11 cellular contexts compared by ENCODE assay signal in genomic region chr7:108294595-108294994, GRCh38.
DNase-seq lines count a peak whose midpoint lies in the region; ATAC-seq, FAIRE-seq and TF ChIP-seq lines count a peak whose summit lies in the region.
"Had no signal": no experiment of that assay in that cellular context is flagged by ENCODE, and none has a peak within 500 bp of the region (broad histone marks: within the 10 kb centered on the region; RNA-seq: fewer than 3 reads in every experiment).

No MANE protein-coding gene starts in this region.

- peaks cover 0 to 13% of the 10 kb centered on the region in 2 donors for H3K4me1 ChIP-seq in kidney (ENCODE audit: control insufficient read depth in 1 of 2, insufficient read depth in 1 of 2, low read depth in 1 of 2, low read length in 2 of 2)

- H3K36me3 ChIP-seq in kidney (ENCODE audit: control insufficient read depth in 1 of 2, insufficient read depth in 2 of 2, low read length in 2 of 2) = no peaks in the 10 kb centered on the region

- no peak overlapping the region for H3K27ac Mint-ChIP-seq in activated CD4-positive, alpha-beta T cell treated with anti-CD3 and anti-CD28 coated beads, Interleukin-2, amount 10 ng/mL, durations not matched to agents 7 days and 5 days
- H3K27ac Mint-ChIP-seq: HFFc6, WTC11 had no signal

- no peak overlapping the region for H3K4me3 ChIP-seq in kidney (ENCODE audit: low read length in 2 of 2)

- intact Hi-C loops in kidney (cut with DNase I) = no loop called here

- no peak overlapping the region for H3K9ac ChIP-seq in kidney (ENCODE audit: low read length in 2 of 2)

- TF ChIP-seq CTCF in kidney (IDR thresholded peaks at IDR 0.05; ENCODE audit: borderline replicate concordance, extremely low read depth, insufficient read depth) = no peak

- H3K4me3 Mint-ChIP-seq in activated CD4-positive, alpha-beta T cell treated with anti-CD3 and anti-CD28 coated beads, Interleukin-2, amount 10 ng/mL, durations not matched to agents 7 days and 5 days = no peak overlapping the region
- H3K4me3 Mint-ChIP-seq: HFFc6, WTC11 had no signal

- ATAC-seq in GM21528 (IDR thresholded peaks at IDR 0.05; ENCODE audit: low FRiP score, unreplicated experiment) = peak; percentile 93
- peak; percentile 97 for ATAC-seq in HG03520 (IDR thresholded peaks at IDR 0.05; ENCODE audit: unreplicated experiment)
- ATAC-seq: WTC11 had no signal

- no peaks in the 10 kb centered on the region for H3K9me3 Mint-ChIP-seq in activated CD4-positive, alpha-beta T cell treated with anti-CD3 and anti-CD28 coated beads, Interleukin-2, amount 10 ng/mL, durations not matched to agents 7 days and 5 days
- H3K9me3 Mint-ChIP-seq: HFFc6, WTC11 had no signal

- H3K36me3 Mint-ChIP-seq in activated CD4-positive, alpha-beta T cell treated with anti-CD3 and anti-CD28 coated beads, Interleukin-2, amount 10 ng/mL, durations not matched to agents 7 days and 5 days (ENCODE audit: low read depth) = no peaks in the 10 kb centered on the region
- H3K36me3 Mint-ChIP-seq: WTC11 had no signal

- POLR2A ChIA-PET in activated CD4-positive, alpha-beta T cell treated with anti-CD3 and anti-CD28 coated beads, Interleukin-2, amount 10 ng/mL, durations not matched to agents 7 days and 5 days (lab: Charles Lee) = no interaction called here

- no peaks in the 10 kb centered on the region for H3K4me1 Mint-ChIP-seq in activated CD4-positive, alpha-beta T cell treated with anti-CD3 and anti-CD28 coated beads, Interleukin-2, amount 10 ng/mL, durations not matched to agents 7 days and 5 days

- FAIRE-seq in GM18507 (lab: Jason Lieb, UNC) = peak; percentile 50
- FAIRE-seq in kidney (lab: Jason Lieb, UNC) = no peak

- H3K27me3 Mint-ChIP-seq in activated CD4-positive, alpha-beta T cell treated with anti-CD3 and anti-CD28 coated beads, Interleukin-2, amount 10 ng/mL, durations not matched to agents 7 days and 5 days = peaks cover 6% of the 10 kb centered on the region

- DNase-seq in GM18507 (ENCODE audit: extremely low spot score, insufficient read length, low read depth) (peak; percentile 20), astrocyte of the hippocampus (ENCODE audit: low read depth, low spot score) (peak; percentile 59), SHP77 (lab: John Stamatoyannopoulos, UW) (no peak), kidney (no peak), H4 (ENCODE audit: low spot score) (no peak)
- no peak for DNase-seq in activated CD4-positive, alpha-beta T cell treated with anti-CD3 and anti-CD28 coated beads, Interleukin-2, amount 10 ng/mL, durations not matched to agents 7 days and 5 days
- DNase-seq: effector CD4-positive, alpha-beta T cell; HFFc6 had no signal

- H3K9me3 ChIP-seq in kidney (ENCODE audit: control insufficient read depth in 1 of 2, low read length in 2 of 2) = no peaks in the 10 kb centered on the region

- CTCF ChIA-PET in activated CD4-positive, alpha-beta T cell treated with anti-CD3 and anti-CD28 coated beads, Interleukin-2, amount 10 ng/mL, durations not matched to agents 7 days and 5 days (lab: Charles Lee) = no interaction called here

- H3K27ac ChIP-seq in kidney (ENCODE audit: low read depth in 2 of 2, low read length in 2 of 2) = no peak overlapping the region

Comparison
In these comparisons a context has a peak if more than half of its experiments do, and no peak if none do; other contexts are left out.
1. DNase-seq: peak in GM18507 (single experiment) and astrocyte of the hippocampus (single experiment); none in SHP77 (0 of 2), kidney (single experiment), activated CD4-positive, alpha-beta T cell treated with anti-CD3 and anti-CD28 coated beads, Interleukin-2, amount 10 ng/mL, durations not matched to agents 7 days and 5 days (single experiment) and H4 (single experiment).